In the genomic region with DNA sequence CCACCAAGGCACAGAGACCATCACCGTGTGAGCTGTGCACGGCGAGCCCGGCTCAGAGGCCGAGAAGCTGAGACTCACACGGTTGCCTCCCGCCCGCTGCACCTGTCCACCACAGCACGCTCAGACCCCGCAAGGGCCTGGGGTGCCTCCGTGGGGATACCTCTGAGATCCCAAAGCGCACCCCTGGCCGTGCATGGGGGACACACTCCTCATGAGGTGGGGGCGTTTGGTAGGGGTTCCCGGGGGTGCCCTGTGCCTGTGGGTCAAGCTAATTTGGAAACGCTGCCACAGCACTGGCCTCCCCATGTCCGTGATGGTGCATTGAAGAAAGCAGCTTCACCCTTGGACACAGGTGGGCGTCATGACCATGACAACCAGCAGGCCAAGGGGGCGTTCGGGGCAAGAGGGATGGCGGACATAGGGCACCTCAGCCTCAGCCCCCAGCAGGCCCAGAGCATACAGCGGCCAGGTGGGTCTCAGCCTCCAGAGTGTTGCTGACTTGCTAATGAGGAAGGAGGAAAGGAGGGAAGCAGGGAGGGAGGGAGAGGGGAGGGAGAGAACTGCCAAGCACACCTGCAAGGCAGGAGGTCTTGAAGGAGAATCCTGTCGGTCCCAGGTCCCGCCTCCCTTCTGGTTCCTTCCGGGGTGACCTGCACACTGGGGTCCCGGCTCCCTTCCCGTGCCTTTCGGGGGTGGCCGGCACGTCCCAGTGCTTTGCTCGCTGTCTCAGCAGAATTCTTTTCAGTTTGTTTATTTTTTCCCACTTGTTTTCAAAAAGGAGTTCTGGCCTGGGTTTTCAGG, we compare ENCODE assay signal across 10 cellular contexts. TPM values are rescaled to one million over a fixed set of nuclear protein-coding genes. Genes with fewer than 3 reads are reported as not detected.
DNase-seq lines count a peak whose midpoint lies in the region; ATAC-seq, FAIRE-seq and TF ChIP-seq lines count a peak whose summit lies in the region.
"Had no signal": no experiment of that assay in that cellular context is flagged by ENCODE, and none has a peak within 500 bp of the region (broad histone marks: within the 10 kb centered on the region; RNA-seq: fewer than 3 reads in every experiment).

No MANE protein-coding gene starts in this region.

- no peaks in the 10 kb centered on the region for H3K9me3 ChIP-seq in K562 (replicated peaks; ENCODE audit: control insufficient read depth, insufficient read depth, low read depth, low read length)
- H3K9me3 ChIP-seq: pancreas had no signal

- ATAC-seq in K562 (peak; percentile 13; the same call in 2 of the 3 replicates), HG02885 (IDR thresholded peaks at IDR 0.05; ENCODE audit: poor library complexity, unreplicated experiment) (no peak)

- 14% methylated on average over 29 of the region's 31 CpGs for WGBS in K562 (ENCODE audit: insufficient coverage, low coverage, missing lambda C conversion rate)

- no peak overlapping the region for H3K4me2 ChIP-seq in K562 (ENCODE audit: insufficient read depth, low read length)

- H3K36me3 ChIP-seq in K562 (ENCODE audit: control insufficient read depth, insufficient read depth, low read length) = no peaks in the 10 kb centered on the region
- H3K36me3 ChIP-seq: pancreas had no signal

- no peak overlapping the region for H3K27ac Mint-ChIP-seq in osteocyte (ENCODE audit: unreplicated experiment)

- peaks cover 0 to 17% of the 10 kb centered on the region in 2 experiments; a peak in 3 of 5 replicates for H3K4me1 ChIP-seq in K562 (replicated peaks in 1 of 2; ENCODE audit: control insufficient read depth in 2 of 2, insufficient read depth in 2 of 2, low read length in 2 of 2)
- H3K4me1 ChIP-seq: pancreas had no signal

- POLR2A ChIA-PET in K562 (lab: Yijun Ruan, JAX) = interaction anchor here (0.6 kb wide), 1 partner anchor 12 kb away, joined by 3 read pairs; no protein-coding TSS in a partner anchor

- intact Hi-C loops in K562 (cut with micrococcal nuclease) = loop anchor here (5.0 to 10.0 kb wide), 5 partner anchors 80 to 523 kb away; a partner anchor contains a TSS

- H3K36me3 Mint-ChIP-seq in osteocyte (ENCODE audit: unreplicated experiment) = no peaks in the 10 kb centered on the region

- H3K4me1 Mint-ChIP-seq in osteocyte (ENCODE audit: unreplicated experiment) = no peaks in the 10 kb centered on the region

- DNase-seq in AG20443 (ENCODE audit: low spot score) (peak; percentile 7), DMS79 treated with DMSO at 0.1 percent for 48 hours (lab: John Stamatoyannopoulos, UW) (peak; percentile 70), K562 (ENCODE audit: extremely low read depth in 1 of 4, low spot score in 3 of 4) (no peak), osteocyte (ENCODE audit: extremely low spot score, unreplicated experiment) (peak; percentile 82), NOMO-1 treated with dmso at 0.1 percent for 144 hours (lab: John Stamatoyannopoulos, UW; ENCODE audit: unreplicated experiment) (no peak)
- DNase-seq in effector CD8-positive, alpha-beta T cell (lab: John Stamatoyannopoulos, UW) = no peak

- BruUV-seq in K562 (replicated peaks; lab: Mats Ljungman, UMichigan) = no TSS peak

- H3K9me3 Mint-ChIP-seq in osteocyte (ENCODE audit: unreplicated experiment) = no peaks in the 10 kb centered on the region

- H3K27ac ChIP-seq in K562 (ENCODE audit: extremely low read depth, low read depth, low read length) = no peak overlapping the region
- H3K27ac ChIP-seq: pancreas had no signal

- H3K9ac ChIP-seq in K562 (ENCODE audit: insufficient read depth in 1 of 2, low read depth in 2 of 2, low read length in 2 of 2) = peak overlapping the region in 1 of 2 experiments; percentile 35; a peak in 1 of 4 replicates

- no peak overlapping the region for H2AFZ ChIP-seq in K562 (ENCODE audit: low read depth, low read length)

- no peak for TF ChIP-seq RAD21 in K562 (CRISPR knock-in tag; conservative IDR thresholded peaks at IDR 0.05 in 1 of 2, IDR thresholded peaks at IDR 0.05 in 1 of 2)

- peaks cover 10 to 47% of the 10 kb centered on the region in 2 experiments; a peak in 3 of 5 replicates for H3K27me3 ChIP-seq in K562 (ENCODE audit: control insufficient read depth in 2 of 2, insufficient read depth in 2 of 2, low read length in 2 of 2)

- no peak for TF ChIP-seq POLR2A in K562 (conservative IDR thresholded peaks at IDR 0.05)

- no peak for TF ChIP-seq EP300 in K562 (IDR thresholded peaks at IDR 0.05; ENCODE audit: low read length)

- H3K27me3 Mint-ChIP-seq in osteocyte (ENCODE audit: unreplicated experiment) = peaks cover 10% of the 10 kb centered on the region

- peaks cover 13% of the 10 kb centered on the region; the same call in 1 of the 2 replicates for H4K20me1 ChIP-seq in K562 (replicated peaks; ENCODE audit: control insufficient read depth, insufficient read depth, low read length)

- H3K9me1 ChIP-seq in K562 (ENCODE audit: control insufficient read depth, insufficient read depth, low read length) = no peaks in the 10 kb centered on the region

- CTCF ChIA-PET in K562 (lab: Yijun Ruan, JAX; ENCODE audit: low intra/inter-chr PET ratio) = interaction anchor here (0.6 to 1.4 kb wide), 4 partner anchors 189 to 519 kb away, joined by 3 read pairs; no protein-coding TSS in a partner anchor

- no peaks in the 10 kb centered on the region for H3K79me2 ChIP-seq in K562 (ENCODE audit: control insufficient read depth, insufficient read depth, low read length)

- no peak for FAIRE-seq in K562 (lab: Jason Lieb, UNC)
- FAIRE-seq: pancreas, urothelium cell line had no signal

- TF ChIP-seq CTCF in K562 (IDR thresholded peaks at IDR 0.05 in 2 of 3, conservative IDR thresholded peaks at IDR 0.05 in 1 of 3; ENCODE audit: insufficient read depth in 2 of 3, low read depth in 1 of 3, low read length in 3 of 3) (no peak), osteocyte (IDR thresholded peaks at IDR 0.05) (no peak)

- in situ Hi-C loops in K562 (cut with MboI) = no loop called here

- no peak overlapping the region for H3K4me3 ChIP-seq in K562
- H3K4me3 ChIP-seq: pancreas had no signal

- H3K4me3 Mint-ChIP-seq in osteocyte (ENCODE audit: unreplicated experiment) = no peak overlapping the region

RNA-seq across cellular contexts. Expression of a gene that starts 34.7 kb away (rescaled TPM):
- not detected in 2 replicates for total RNA-seq in K562 (2011; cell fraction: chromatin; rRNA removed; ENCODE audit: low replicate concordance)
- not detected in 2 replicates for total RNA-seq in K562 (2011; cell fraction: nucleolus; rRNA removed)
- not detected in 2 replicates for total RNA-seq in K562 (2011; cell fraction: nucleoplasm; rRNA removed)
- total RNA-seq in K562 (2014; rRNA removed) (not detected in 2 replicates), K562 (2014; rRNA removed; fragmentation: Illumina TruSeq; extraction: Trizol) (not detected in 2 replicates), K562 (2015; rRNA removed; fragmentation: Illumina TruSeq; extraction: Trizol) (not detected in 2 replicates), K562 (2021) (not detected in 2 replicates), osteocyte (not detected in 2 replicates)
- polyA plus RNA-seq in K562 (2011; rRNA removed) (not detected in 2 replicates), K562 (2014; fragmentation: Illumina TruSeq; extraction: Trizol) (not detected in 2 replicates), K562 (2014; fragmentation: Nextera tagmentation; extraction: Ambion mirVana) (not detected), K562 (2014; rRNA removed) (not detected in 2 replicates)
- polyA plus RNA-seq in K562 (2011; cell fraction: cytosol; rRNA removed) = not detected in 2 replicates
- not detected in 2 replicates for polyA plus RNA-seq in K562 (2011; cell fraction: nucleus; rRNA removed)
- not detected in 2 replicates for polyA plus RNA-seq in K562 (2012)
- polyA minus RNA-seq in K562 (2011; rRNA and poly(A)+ RNA removed) = not detected in 2 replicates
- not detected in 2 replicates for polyA minus RNA-seq in K562 (2011; cell fraction: cytosol; rRNA and poly(A)+ RNA removed)
- polyA minus RNA-seq in K562 (2011; cell fraction: nucleus; rRNA and poly(A)+ RNA removed) = not detected in 2 replicates
- total RNA-seq: pancreas; T-helper 1 cell treated with Interleukin-12 subunit alpha and Interleukin-12 subunit beta and Interleukin-4 antibody, amounts not matched to agents 30 ng/mL and 1 ng/mL, for 36 hours had no signal

RNA-seq across cellular contexts. Expression of a gene that starts 43.1 kb away (rescaled TPM):
- total RNA-seq in K562 (2011; cell fraction: chromatin; rRNA removed; ENCODE audit: low replicate concordance) = 8.0 and 29.5 TPM in 2 replicates
- 9.2 and 26.2 TPM in 2 replicates for total RNA-seq in K562 (2011; cell fraction: nucleolus; rRNA removed)
- total RNA-seq in K562 (2011; cell fraction: nucleoplasm; rRNA removed) = 14.7 and 28.6 TPM in 2 replicates
- 0.41 and 0.57 TPM in 2 replicates for total RNA-seq in K562 (2014; rRNA removed)
- 0.44 TPM in 1 of 2 replicates, not detected in the other for total RNA-seq in K562 (2014; rRNA removed; fragmentation: Illumina TruSeq; extraction: Trizol)
- total RNA-seq in K562 (2015; rRNA removed; fragmentation: Illumina TruSeq; extraction: Trizol) = 0.53 and 0.58 TPM in 2 replicates
- 0.51 and 0.69 TPM in 2 replicates for total RNA-seq in K562 (2021)
- 2.3 and 4.5 TPM in 2 replicates for polyA plus RNA-seq in K562 (2011; rRNA removed)
- polyA plus RNA-seq in K562 (2011; cell fraction: cytosol; rRNA removed) = 2.4 and 9.4 TPM in 2 replicates
- polyA plus RNA-seq in K562 (2011; cell fraction: nucleus; rRNA removed) = 8.6 and 39.7 TPM in 2 replicates
- 4.6 and 26.7 TPM in 2 replicates for polyA plus RNA-seq in K562 (2012)
- 0.78 and 1.0 TPM in 2 replicates for polyA plus RNA-seq in K562 (2014; fragmentation: Illumina TruSeq; extraction: Trizol)
- polyA plus RNA-seq in K562 (2014; fragmentation: Nextera tagmentation; extraction: Ambion mirVana) = under 1 TPM; 0.22 to 0.30 TPM
- 0.70 and 0.90 TPM in 2 replicates for polyA plus RNA-seq in K562 (2014; rRNA removed)
- polyA minus RNA-seq in K562 (2011; rRNA and poly(A)+ RNA removed) = 0.57 and 1.9 TPM in 2 replicates
- polyA minus RNA-seq in K562 (2011; cell fraction: cytosol; rRNA and poly(A)+ RNA removed) = 2.1 and 2.2 TPM in 2 replicates
- polyA minus RNA-seq in K562 (2011; cell fraction: nucleus; rRNA and poly(A)+ RNA removed) = 3.4 TPM in 1 of 2 replicates, not detected in the other
- not detected in 2 replicates for total RNA-seq in osteocyte
- total RNA-seq: pancreas; T-helper 1 cell treated with Interleukin-12 subunit alpha and Interleukin-12 subunit beta and Interleukin-4 antibody, amounts not matched to agents 30 ng/mL and 1 ng/mL, for 36 hours had no signal
- polyA plus RNA-seq: pancreas had no signal

RNA-seq across cellular contexts. Expression of a gene that starts 58.5 kb away (rescaled TPM):
- total RNA-seq in K562 (2011; cell fraction: chromatin; rRNA removed; ENCODE audit: low replicate concordance) = not detected in 2 replicates
- total RNA-seq in K562 (2011; cell fraction: nucleolus; rRNA removed) = not detected in 2 replicates
- total RNA-seq in K562 (2011; cell fraction: nucleoplasm; rRNA removed) = not detected in 2 replicates
- total RNA-seq in K562 (2014; rRNA removed) (not detected in 2 replicates), K562 (2014; rRNA removed; fragmentation: Illumina TruSeq; extraction: Trizol) (not detected in 2 replicates), K562 (2015; rRNA removed; fragmentation: Illumina TruSeq; extraction: Trizol) (not detected in 2 replicates), K562 (2021) (not detected in 2 replicates), osteocyte (not detected in 2 replicates)
- polyA plus RNA-seq in K562 (2011; rRNA removed) (not detected in 2 replicates), K562 (2014; fragmentation: Illumina TruSeq; extraction: Trizol) (not detected in 2 replicates), K562 (2014; fragmentation: Nextera tagmentation; extraction: Ambion mirVana) (not detected), K562 (2014; rRNA removed) (not detected in 2 replicates)
- polyA plus RNA-seq in K562 (2011; cell fraction: cytosol; rRNA removed) = not detected in 2 replicates
- polyA plus RNA-seq in K562 (2011; cell fraction: nucleus; rRNA removed) = not detected in 2 replicates
- not detected in 2 replicates for polyA plus RNA-seq in K562 (2012)
- not detected in 2 replicates for polyA minus RNA-seq in K562 (2011; rRNA and poly(A)+ RNA removed)
- not detected in 2 replicates for polyA minus RNA-seq in K562 (2011; cell fraction: cytosol; rRNA and poly(A)+ RNA removed)
- polyA minus RNA-seq in K562 (2011; cell fraction: nucleus; rRNA and poly(A)+ RNA removed) = not detected in 2 replicates
- total RNA-seq: pancreas; T-helper 1 cell treated with Interleukin-12 subunit alpha and Interleukin-12 subunit beta and Interleukin-4 antibody, amounts not matched to agents 30 ng/mL and 1 ng/mL, for 36 hours had no signal
- polyA plus RNA-seq: pancreas had no signal

RNA-seq across cellular contexts. Expression of a gene that starts 58.7 kb away (rescaled TPM):
- not detected in 2 replicates for total RNA-seq in K562 (2011; cell fraction: chromatin; rRNA removed; ENCODE audit: low replicate concordance)
- total RNA-seq in K562 (2011; cell fraction: nucleolus; rRNA removed) = not detected in 2 replicates
- total RNA-seq in K562 (2011; cell fraction: nucleoplasm; rRNA removed) = not detected in 2 replicates
- total RNA-seq in K562 (2014; rRNA removed) (not detected in 2 replicates), K562 (2014; rRNA removed; fragmentation: Illumina TruSeq; extraction: Trizol) (not detected in 2 replicates), K562 (2015; rRNA removed; fragmentation: Illumina TruSeq; extraction: Trizol) (not detected in 2 replicates), K562 (2021) (not detected in 2 replicates), osteocyte (not detected in 2 replicates)
- polyA plus RNA-seq in K562 (2011; rRNA removed) (not detected in 2 replicates), K562 (2014; fragmentation: Illumina TruSeq; extraction: Trizol) (not detected in 2 replicates), K562 (2014; fragmentation: Nextera tagmentation; extraction: Ambion mirVana) (not detected), K562 (2014; rRNA removed) (not detected in 2 replicates)
- polyA plus RNA-seq in K562 (2011; cell fraction: cytosol; rRNA removed) = not detected in 2 replicates
- not detected in 2 replicates for polyA plus RNA-seq in K562 (2011; cell fraction: nucleus; rRNA removed)
- polyA plus RNA-seq in K562 (2012) = not detected in 2 replicates
- polyA minus RNA-seq in K562 (2011; rRNA and poly(A)+ RNA removed) = not detected in 2 replicates
- polyA minus RNA-seq in K562 (2011; cell fraction: cytosol; rRNA and poly(A)+ RNA removed) = not detected in 2 replicates
- not detected in 2 replicates for polyA minus RNA-seq in K562 (2011; cell fraction: nucleus; rRNA and poly(A)+ RNA removed)
- total RNA-seq: pancreas; T-helper 1 cell treated with Interleukin-12 subunit alpha and Interleukin-12 subunit beta and Interleukin-4 antibody, amounts not matched to agents 30 ng/mL and 1 ng/mL, for 36 hours had no signal
- polyA plus RNA-seq: pancreas had no signal

Comparison
In these comparisons a context has a peak if more than half of its experiments do, and no peak if none do; other contexts are left out.
1. DNase-seq: peak in AG20443 (single experiment), DMS79 treated with DMSO at 0.1 percent for 48 hours (single experiment) and osteocyte (single experiment); none in K562 (0 of 4), effector CD8-positive, alpha-beta T cell (single experiment) and NOMO-1 treated with dmso at 0.1 percent for 144 hours (single experiment).